25 cellular contexts compared by ENCODE assay signal in the genomic region with DNA sequence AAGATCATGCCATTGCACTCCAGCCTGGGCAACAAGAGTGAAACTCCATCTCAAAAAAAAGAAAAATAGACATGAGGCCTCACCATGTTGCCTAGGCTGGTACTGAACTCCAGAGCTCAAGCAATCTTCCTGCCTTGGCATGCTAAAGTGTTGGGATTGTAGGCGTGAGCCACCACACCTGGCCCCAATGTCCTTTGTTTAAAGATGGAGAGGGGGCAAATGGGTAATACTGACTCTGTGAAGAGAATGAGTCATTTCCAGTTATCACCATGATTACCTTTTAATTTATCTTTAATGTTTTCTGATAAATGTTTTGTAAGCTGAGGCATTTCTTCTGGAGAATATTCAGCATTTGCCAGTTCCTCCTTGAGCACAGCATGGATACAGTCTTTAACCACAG. TPM values are rescaled to one million over a fixed set of nuclear protein-coding genes. Genes with fewer than 3 reads are reported as not detected.
DNase-seq lines count a peak whose midpoint lies in the region; ATAC-seq and TF ChIP-seq lines count a peak whose summit lies in the region.
"Had no signal": no experiment of that assay in that cellular context is flagged by ENCODE, and none has a peak within 500 bp of the region (broad histone marks: within the 10 kb centered on the region; RNA-seq: fewer than 3 reads in every experiment).

No MANE protein-coding gene starts in this region.

- H3K4me3 Mint-ChIP-seq in activated CD4-positive, alpha-beta T cell treated with anti-CD3 and anti-CD28 coated beads, Interleukin-2, amount 10 ng/mL, durations not matched to agents 7 days and 5 days, result no peak overlapping the region
- H3K4me3 Mint-ChIP-seq in naive thymus-derived CD8-positive, alpha-beta T cell, result peak overlapping the region in 1 of 10 donors; percentile 19
- H3K4me3 Mint-ChIP-seq in T-cell, result peak overlapping the region in 1 of 3 donors; percentile 37

- H2AFZ ChIP-seq in IMR-90 (replicated peaks; ENCODE audit: low read length, poor library complexity), result no peak overlapping the region

- POLR2A ChIA-PET in activated CD4-positive, alpha-beta T cell treated with anti-CD3 and anti-CD28 coated beads, Interleukin-2, amount 10 ng/mL, durations not matched to agents 7 days and 5 days (lab: Charles Lee), result no interaction called here
- POLR2A ChIA-PET in IMR-90 (lab: Charles Lee; ENCODE audit: unreplicated experiment) (no interaction called here), T-cell (lab: Charles Lee) (no interaction called here)
- POLR2A ChIA-PET in naive thymus-derived CD8-positive, alpha-beta T cell (lab: Charles Lee), result no interaction called here

- H4K20me1 ChIP-seq in IMR-90 (ENCODE audit: insufficient read depth, low read length), result no peaks in the 10 kb centered on the region; the same call in none of the 2 replicates
- H4K20me1 ChIP-seq: BLaER1 had no signal

- dilution Hi-C loops in IMR-90 (cut with HindIII; ENCODE audit: low sequenced_read_pairs, unreplicated experiment), result no loop called here

- intact Hi-C loops in IMR-90 (cut with micrococcal nuclease), result no loop called here

- H4K91ac ChIP-seq in IMR-90 (ENCODE audit: insufficient read depth, low read depth, low read length), result no peak overlapping the region

- no peaks in the 10 kb centered on the region for H3K27me3 Mint-ChIP-seq in activated CD4-positive, alpha-beta T cell treated with anti-CD3 and anti-CD28 coated beads, Interleukin-2, amount 10 ng/mL, durations not matched to agents 7 days and 5 days
- H3K27me3 Mint-ChIP-seq in naive thymus-derived CD8-positive, alpha-beta T cell, result no peaks in the 10 kb centered on the region
- H3K27me3 Mint-ChIP-seq in T-cell, result no peaks in the 10 kb centered on the region

- in situ Hi-C loops in IMR-90 (cut with MboI; ENCODE audit: low sequenced_read_pairs), result no loop called here

- H3K9me3 Mint-ChIP-seq in activated CD4-positive, alpha-beta T cell treated with anti-CD3 and anti-CD28 coated beads, Interleukin-2, amount 10 ng/mL, durations not matched to agents 7 days and 5 days, result no peaks in the 10 kb centered on the region
- no peaks in the 10 kb centered on the region for H3K9me3 Mint-ChIP-seq in naive thymus-derived CD8-positive, alpha-beta T cell
- no peaks in the 10 kb centered on the region for H3K9me3 Mint-ChIP-seq in T-cell
- H3K9me3 Mint-ChIP-seq: CD8-positive, alpha-beta memory T cell had no signal

- H3K4ac ChIP-seq in IMR-90 (ENCODE audit: low read depth, low read length), result no peak overlapping the region

- no peaks in the 10 kb centered on the region for H3K27me3 ChIP-seq in IMR-90 (ENCODE audit: control insufficient read depth, insufficient read depth, low read length)
- H3K27me3 ChIP-seq: BLaER1, SJSA1 had no signal

- WGBS in IMR-90 (ENCODE audit: extremely low coverage in 2 of 2, insufficient read length in 1 of 2), 2 experiments, result no CpG with 5 or more reads among the region's 1 CpG

- no peak overlapping the region for H2AK9ac ChIP-seq in IMR-90 (replicated peaks; ENCODE audit: low read depth, low read length, poor library complexity)

- no peak for DNase-seq in activated CD4-positive, alpha-beta T cell treated with anti-CD3 and anti-CD28 coated beads, Interleukin-2, amount 10 ng/mL, durations not matched to agents 7 days and 5 days
- DNase-seq in activated CD4-positive, alpha-beta T cell treated with anti-CD3 and anti-CD28 coated beads, Interleukin-2, amount 50 U/mL, for 1 hour, result no peak
- no peak for DNase-seq in IMR-90
- DNase-seq in epithelial cell of esophagus (ENCODE audit: low read depth), result peak; percentile 27
- DNase-seq in naive thymus-derived CD8-positive, alpha-beta T cell, result no peak
- DNase-seq in T-cell, result no peak
- DNase-seq: 8988T; ACHN; CD8-positive, alpha-beta memory T cell; DMS 273 treated with DMSO at 0.1 percent for 48 hours; DMS79; GF-D8; HCEC 1CT; NCI-H1105 treated with DMSO at 0.1 percent for 48 hours; NCI-H2029 treated with DMSO at 0.1 percent for 48 hours; NCI-H446 treated with DMSO at 0.1 percent for 48 hours; NCI-H526; NCI-H82; NK-92 treated with Interleukin-12 subunit alpha and Interleukin-12 subunit beta, amount 100 ng/mL, for 24 hours; PC-3; Right ventricle myocardium superior had no signal

- no peak overlapping the region for H3K4me3 ChIP-seq in IMR-90 (ENCODE audit: insufficient read depth, low read depth, low read length)
- H3K4me3 ChIP-seq in epithelial cell of esophagus (ENCODE audit: low read length), result no peak overlapping the region
- H3K4me3 ChIP-seq: BLaER1, SJSA1 had no signal

- H2BK120ac ChIP-seq in IMR-90 (ENCODE audit: low read depth, low read length), result no peak overlapping the region

- peak overlapping the region; percentile 36 for H3K27ac Mint-ChIP-seq in activated CD4-positive, alpha-beta T cell treated with anti-CD3 and anti-CD28 coated beads, Interleukin-2, amount 10 ng/mL, durations not matched to agents 7 days and 5 days
- H3K27ac Mint-ChIP-seq in naive thymus-derived CD8-positive, alpha-beta T cell, result peak overlapping the region in 3 of 10 donors; percentile 13 to 52 (median 31)
- no peak overlapping the region for H3K27ac Mint-ChIP-seq in T-cell

- TF ChIP-seq CTCF in IMR-90 (conservative IDR thresholded peaks at IDR 0.05; ENCODE audit: low read depth, low read length) (no peak), epithelial cell of esophagus (IDR thresholded peaks at IDR 0.05; ENCODE audit: insufficient read depth, low read depth, low read length, missing control alignments) (no peak)

- peak overlapping the region; percentile 79; the same call in 1 of the 2 replicates for H3K23ac ChIP-seq in IMR-90 (ENCODE audit: low read depth, low read length)

- no peak overlapping the region for H3K9ac ChIP-seq in IMR-90 (ENCODE audit: low read depth, low read length)
- H3K9ac ChIP-seq: BLaER1 had no signal

- H3K79me1 ChIP-seq in IMR-90 (ENCODE audit: low read depth in 1 of 2, low read length in 2 of 2), result peaks cover 9 to 24% of the 10 kb centered on the region in 2 experiments

- H3K9me1 ChIP-seq in IMR-90 (ENCODE audit: insufficient read depth, low read length), result peaks cover 9% of the 10 kb centered on the region; the same call in 1 of the 2 replicates

- H2BK20ac ChIP-seq in IMR-90 (ENCODE audit: low read depth, low read length), result no peak overlapping the region

- CTCF ChIA-PET in activated CD4-positive, alpha-beta T cell treated with anti-CD3 and anti-CD28 coated beads, Interleukin-2, amount 10 ng/mL, durations not matched to agents 7 days and 5 days (lab: Charles Lee), result interaction anchor here (2.0 kb wide), 1 partner anchor 12 kb away, joined by 7 read pairs; no protein-coding TSS in a partner anchor
- CTCF ChIA-PET in IMR-90 (lab: Yijun Ruan, JAX), result no interaction called here
- CTCF ChIA-PET in T-cell (lab: Charles Lee), result no interaction called here

- TF ChIP-seq POLR2A in IMR-90 (IDR thresholded peaks at IDR 0.05; ENCODE audit: low read depth, low read length), result no peak

- H2AK5ac ChIP-seq in IMR-90 (ENCODE audit: low read depth, low read length), result no peak overlapping the region

- no peak overlapping the region for H3K27ac ChIP-seq in IMR-90 (ENCODE audit: insufficient read depth, low read length)
- H3K27ac ChIP-seq: BLaER1, SJSA1 had no signal

- no TSS peak for BruUV-seq in IMR-90 (replicated peaks; lab: Mats Ljungman, UMichigan)

- no peaks in the 10 kb centered on the region for H3K4me1 ChIP-seq in IMR-90 (ENCODE audit: control insufficient read depth, insufficient read depth, low read length)
- H3K4me1 ChIP-seq: SJSA1 had no signal

- H3K36me3 Mint-ChIP-seq in activated CD4-positive, alpha-beta T cell treated with anti-CD3 and anti-CD28 coated beads, Interleukin-2, amount 10 ng/mL, durations not matched to agents 7 days and 5 days (ENCODE audit: low read depth), result peaks cover 7% of the 10 kb centered on the region
- peaks cover 0 to 2% (median 0%) of the 10 kb centered on the region in 3 donors for H3K36me3 Mint-ChIP-seq in naive thymus-derived CD8-positive, alpha-beta T cell
- H3K36me3 Mint-ChIP-seq in T-cell, result no peaks in the 10 kb centered on the region

- H3K18ac ChIP-seq in IMR-90 (ENCODE audit: low read depth, low read length), result no peak overlapping the region

- H3K4me1 Mint-ChIP-seq in activated CD4-positive, alpha-beta T cell treated with anti-CD3 and anti-CD28 coated beads, Interleukin-2, amount 10 ng/mL, durations not matched to agents 7 days and 5 days, result peaks cover 20% of the 10 kb centered on the region
- peaks cover 2 to 9% (median 6%) of the 10 kb centered on the region in 4 donors for H3K4me1 Mint-ChIP-seq in naive thymus-derived CD8-positive, alpha-beta T cell
- peaks cover 0 to 20% (median 7%) of the 10 kb centered on the region in 3 donors for H3K4me1 Mint-ChIP-seq in T-cell

- H2BK5ac ChIP-seq in IMR-90 (ENCODE audit: low read depth, low read length, poor library complexity, severe bottlenecking), result no peak overlapping the region

- H4K5ac ChIP-seq in IMR-90 (ENCODE audit: low read depth, low read length), result no peak overlapping the region

- no peak for ATAC-seq in IMR-90 (ENCODE audit: low read depth)
- no peak for ATAC-seq in naive thymus-derived CD8-positive, alpha-beta T cell
- ATAC-seq in T-cell (replicated peaks in 1 of 4), result no peak
- ATAC-seq in HG03280 (IDR thresholded peaks at IDR 0.05; ENCODE audit: unreplicated experiment), result no peak
- ATAC-seq: PC-3 had no signal

- H2BK15ac ChIP-seq in IMR-90 (ENCODE audit: low read depth, low read length), result no peak overlapping the region

- H3K56ac ChIP-seq in IMR-90 (ENCODE audit: extremely low read depth, insufficient read depth, low read length), result no peak overlapping the region

- H4K8ac ChIP-seq in IMR-90 (ENCODE audit: low read depth in 2 of 2, low read length in 2 of 2), result no peak overlapping the region

- no peak overlapping the region for H3K14ac ChIP-seq in IMR-90 (replicated peaks; ENCODE audit: low read depth, low read length)

- no peak overlapping the region for H3K4me2 ChIP-seq in IMR-90 (ENCODE audit: low read depth, low read length)
- H3K4me2 ChIP-seq: BLaER1 had no signal

- no peaks in the 10 kb centered on the region for H3K9me3 ChIP-seq in IMR-90 (ENCODE audit: control insufficient read depth, insufficient read depth, low read length)
- H3K9me3 ChIP-seq: BLaER1, SJSA1 had no signal

- TF ChIP-seq RAD21 in IMR-90 (IDR thresholded peaks at IDR 0.05; ENCODE audit: low read length), result no peak

- H3K36me3 ChIP-seq in IMR-90 (ENCODE audit: control insufficient read depth, insufficient read depth, low read length), result no peaks in the 10 kb centered on the region

RNA-seq across cellular contexts. Expression of gene DYNLT2B, which starts 2.2 kb away (rescaled TPM):
- 10 to 100 TPM; 20.3 to 23.0 TPM for total RNA-seq in activated CD4-positive, alpha-beta T cell treated with anti-CD3 and anti-CD28 coated beads, Interleukin-2, amount 10 ng/mL, durations not matched to agents 7 days and 5 days
- total RNA-seq in IMR-90 (2012; rRNA removed) (2.2 and 4.2 TPM in 2 replicates), T-cell (1 to 10 TPM; 3.2 to 8.5 (median 7.8) TPM)
- polyA plus RNA-seq in IMR-90 (2012; rRNA removed), result 6.0 and 8.3 TPM in 2 replicates
- 5.4 and 5.6 TPM in 2 replicates for polyA plus RNA-seq in IMR-90 (2012; cell fraction: cytosol; rRNA removed)
- polyA plus RNA-seq in IMR-90 (2012; cell fraction: nucleus; rRNA removed; ENCODE audit: low replicate concordance), result 2.3 and 3.5 TPM in 2 replicates
- 1 to 10 TPM; 4.2 to 5.4 TPM for total RNA-seq in naive thymus-derived CD8-positive, alpha-beta T cell
- 10 to 100 TPM in 1 of 3 donors, 1 to 10 TPM in 2; 9.2 to 12.6 (median 10.0) TPM for polyA plus RNA-seq in naive thymus-derived CD8-positive, alpha-beta T cell

RNA-seq across cellular contexts. Expression of gene TM4SF19, which starts 22.4 kb away (rescaled TPM):
- total RNA-seq in activated CD4-positive, alpha-beta T cell treated with anti-CD3 and anti-CD28 coated beads, Interleukin-2, amount 10 ng/mL, durations not matched to agents 7 days and 5 days, result not detected
- total RNA-seq in IMR-90 (2012; rRNA removed), result not detected in 2 replicates
- polyA plus RNA-seq in IMR-90 (2012; rRNA removed), result not detected in 2 replicates
- polyA plus RNA-seq in IMR-90 (2012; cell fraction: cytosol; rRNA removed), result not detected in 2 replicates
- polyA plus RNA-seq in IMR-90 (2012; cell fraction: nucleus; rRNA removed; ENCODE audit: low replicate concordance), result not detected in 2 replicates
- total RNA-seq in naive thymus-derived CD8-positive, alpha-beta T cell, result under 1 TPM in 1 of 2 experiments, not detected in 1; 0.66 TPM
- polyA plus RNA-seq in naive thymus-derived CD8-positive, alpha-beta T cell, result 1 to 10 TPM in 1 of 3 donors, under 1 TPM in 1, not detected in 1; 0.09 to 1.6 TPM
- 1 to 10 TPM in 1 of 5 donors, under 1 TPM in 2, not detected in 2; 0.28 to 1.3 (median 0.53) TPM for total RNA-seq in T-cell
- total RNA-seq: H1 had no signal
- polyA plus RNA-seq: H1 had no signal

RNA-seq across cellular contexts. Expression of gene PCYT1A, which starts 28.3 kb away (rescaled TPM):
- total RNA-seq in activated CD4-positive, alpha-beta T cell treated with anti-CD3 and anti-CD28 coated beads, Interleukin-2, amount 10 ng/mL, durations not matched to agents 7 days and 5 days, result 10 to 100 TPM; 69.5 to 69.7 TPM
- total RNA-seq in IMR-90 (2012; rRNA removed) (124 and 127 TPM in 2 replicates), T-cell (10 to 100 TPM; 61.1 to 87.9 (median 64.1) TPM)
- 56.5 and 62.8 TPM in 2 replicates for polyA plus RNA-seq in IMR-90 (2012; rRNA removed)
- polyA plus RNA-seq in IMR-90 (2012; cell fraction: cytosol; rRNA removed), result 26.3 and 31.5 TPM in 2 replicates
- 50.4 and 147 TPM in 2 replicates for polyA plus RNA-seq in IMR-90 (2012; cell fraction: nucleus; rRNA removed; ENCODE audit: low replicate concordance)
- 10 to 100 TPM; 50.8 to 52.2 TPM for total RNA-seq in naive thymus-derived CD8-positive, alpha-beta T cell
- 10 to 100 TPM in 2 of 3 donors, 1 to 10 TPM in 1; 7.6 to 12.6 (median 10.4) TPM for polyA plus RNA-seq in naive thymus-derived CD8-positive, alpha-beta T cell
